Comparison of ENCODE assay signal across 21 cellular contexts in genomic region chr10:123663522-123663921, GRCh38. TPM values are rescaled to one million over a fixed set of nuclear protein-coding genes. Genes with fewer than 3 reads are reported as not detected.
A peak's percentile ranks its signal among the peaks of the same experiment; 100 is the strongest.
DNase-seq lines count a peak whose midpoint lies in the region; ATAC-seq, FAIRE-seq and TF ChIP-seq lines count a peak whose summit lies in the region.
"Had no signal": no experiment of that assay in that cellular context is flagged by ENCODE, and none has a peak within 500 bp of the region (broad histone marks: within the 10 kb centered on the region; RNA-seq: fewer than 3 reads in every experiment).

No MANE protein-coding gene starts in this region.

- peaks cover 2% of the 10 kb centered on the region for H3K4me1 Mint-ChIP-seq in endodermal cell
- no peaks in the 10 kb centered on the region for H3K4me1 Mint-ChIP-seq in type B pancreatic cell (ENCODE audit: unreplicated experiment)
- H3K4me1 Mint-ChIP-seq: CD14-positive monocyte had no signal

- H3K36me3 Mint-ChIP-seq in endodermal cell (ENCODE audit: low read depth) (no peaks in the 10 kb centered on the region), type B pancreatic cell (no peaks in the 10 kb centered on the region)
- H3K36me3 Mint-ChIP-seq: CD14-positive monocyte; CD8-positive, alpha-beta T cell had no signal

- H3K36me3 ChIP-seq in BE2C = no peaks in the 10 kb centered on the region
- H3K36me3 ChIP-seq in DOHH2 (ENCODE audit: control insufficient read depth, low read length) = no peaks in the 10 kb centered on the region
- no peaks in the 10 kb centered on the region for H3K36me3 ChIP-seq in HCT116 (ENCODE audit: control insufficient read depth in 1 of 2, insufficient read depth in 2 of 2, low read length in 2 of 2)
- no peaks in the 10 kb centered on the region for H3K36me3 ChIP-seq in endodermal cell (ENCODE audit: control insufficient read depth, insufficient read depth, low read length)
- H3K36me3 ChIP-seq in HepG2 (replicated peaks in 1 of 2; ENCODE audit: control insufficient read depth in 1 of 2, insufficient read depth in 2 of 2, low read length in 2 of 2) = no peaks in the 10 kb centered on the region

- H3K9ac ChIP-seq in HCT116 (ENCODE audit: low read length) = no peak overlapping the region
- no peak overlapping the region for H3K9ac ChIP-seq in endodermal cell (ENCODE audit: extremely low read depth, low read length, poor library complexity, severe bottlenecking)
- H3K9ac ChIP-seq in HepG2 (ENCODE audit: insufficient read depth, low read depth, low read length) = no peak overlapping the region

- CTCF ChIA-PET in HCT116 (lab: Charles Lee) (interaction anchor here (0.7 to 1.5 kb wide), 5 partner anchors 78 to 92 kb away, joined by 3 to 20 read pairs (median 4); no protein-coding TSS in a partner anchor), HepG2 (lab: Yijun Ruan, JAX; ENCODE audit: low intra/inter-chr PET ratio, low total read pairs) (no interaction called here)

- H3K9me3 ChIP-seq in BE2C (no peaks in the 10 kb centered on the region), DOHH2 (ENCODE audit: control insufficient read depth, insufficient read depth, low read length) (no peaks in the 10 kb centered on the region), HCT116 (ENCODE audit: control insufficient read depth in 1 of 2, insufficient read depth in 1 of 2, low read depth in 1 of 2, low read length in 2 of 2) (no peaks in the 10 kb centered on the region), endodermal cell (ENCODE audit: control insufficient read depth, low read length) (no peaks in the 10 kb centered on the region), HepG2 (ENCODE audit: low read length) (no peaks in the 10 kb centered on the region)
- H3K9me3 ChIP-seq: A549 had no signal

- H3K9me3 Mint-ChIP-seq in endodermal cell (peaks cover 3% of the 10 kb centered on the region), type B pancreatic cell (no peaks in the 10 kb centered on the region)

- TF ChIP-seq EP300 in HepG2 (IDR thresholded peaks at IDR 0.05; ENCODE audit: low read depth in 2 of 2, low read length in 2 of 2) = no peak
- no peak for TF ChIP-seq EP300 in HepG2 (CRISPR knock-in tag; IDR thresholded peaks at IDR 0.05; ENCODE audit: borderline replicate concordance)

- BruUV-seq in HCT116 (replicated peaks; lab: Mats Ljungman, UMichigan) (no TSS peak), HepG2 (replicated peaks; lab: Mats Ljungman, UMichigan) (no TSS peak)

- H3K4me3 ChIP-seq in BE2C (ENCODE audit: low read depth, low read length) (no peak overlapping the region), DOHH2 (ENCODE audit: low read length) (no peak overlapping the region), HCT116 (replicated peaks in 1 of 2; ENCODE audit: low read depth in 1 of 2, low read length in 2 of 2) (no peak overlapping the region), endodermal cell (ENCODE audit: low read length) (no peak overlapping the region), HepG2 (replicated peaks in 1 of 3; ENCODE audit: insufficient read depth in 1 of 3, low read depth in 2 of 3, low read length in 3 of 3) (no peak overlapping the region)
- H3K4me3 ChIP-seq: A549 had no signal

- intact Hi-C loops in HCT116 (cut with micrococcal nuclease) (loop anchor here (1.0 kb wide), 1 partner anchor 80 kb away; no protein-coding TSS in a partner anchor), HepG2 (cut with micrococcal nuclease; ENCODE audit: unreplicated experiment) (no loop called here)

- H2AFZ ChIP-seq in HCT116 (ENCODE audit: low read depth, low read length, poor library complexity, severe bottlenecking) (no peak overlapping the region), HepG2 (ENCODE audit: low read length) (no peak overlapping the region)

- no peaks in the 10 kb centered on the region for H3F3A ChIP-seq in DOHH2 (ENCODE audit: control insufficient read depth, insufficient read depth)

- H3K27me3 ChIP-seq in BE2C (peaks cover 40% of the 10 kb centered on the region), DOHH2 (ENCODE audit: control insufficient read depth, low read length) (no peaks in the 10 kb centered on the region), HCT116 (ENCODE audit: insufficient read depth, low read length) (peaks cover 34% of the 10 kb centered on the region; the same call in 1 of the 2 replicates), endodermal cell (ENCODE audit: control insufficient read depth, insufficient read depth, low read length, poor library complexity, severe bottlenecking) (peaks cover 58% of the 10 kb centered on the region), HepG2 (ENCODE audit: control insufficient read depth in 1 of 2, insufficient read depth in 2 of 2, low read length in 2 of 2) (peaks cover 1 to 7% of the 10 kb centered on the region in 2 experiments; a peak in 3 of 5 replicates)

- no peak overlapping the region for H3K4me2 ChIP-seq in DOHH2 (ENCODE audit: low read length)
- H3K4me2 ChIP-seq in HCT116 (ENCODE audit: low read length) = no peak overlapping the region
- no peak overlapping the region for H3K4me2 ChIP-seq in HepG2 (ENCODE audit: low read depth, low read length)
- H3K4me2 ChIP-seq: A549 had no signal

- H4K20me1 ChIP-seq in DOHH2 (ENCODE audit: control insufficient read depth, insufficient read depth, low read depth, low read length) (no peaks in the 10 kb centered on the region), HCT116 (ENCODE audit: insufficient read depth) (no peaks in the 10 kb centered on the region), HepG2 (ENCODE audit: insufficient read depth, low read length) (peaks cover 5% of the 10 kb centered on the region; the same call in 1 of the 2 replicates)

- H3K27ac ChIP-seq in DOHH2 (ENCODE audit: low read depth, low read length) (no peak overlapping the region), HCT116 (ENCODE audit: low read depth, low read length) (no peak overlapping the region), endodermal cell (ENCODE audit: low read depth, low read length) (no peak overlapping the region), HepG2 (ENCODE audit: extremely low read length, insufficient read depth, low read length) (no peak overlapping the region)
- H3K27ac ChIP-seq: A549, HL-60 had no signal

- TF ChIP-seq RAD21 in HCT116 (IDR thresholded peaks at IDR 0.05; ENCODE audit: low read depth) = peak; percentile 77
- no peak for TF ChIP-seq RAD21 in HepG2 (CRISPR knock-in tag; IDR thresholded peaks at IDR 0.05)

- DNase-seq in BE2C (no peak), HCT116 (ENCODE audit: low read depth, low spot score) (no peak), endodermal cell (no peak), HepG2 (ENCODE audit: low spot score) (no peak), type B pancreatic cell (ENCODE audit: extremely low spot score, unreplicated experiment) (no peak), HuH-7 (ENCODE audit: low spot score) (no peak)
- DNase-seq: CD8-positive, alpha-beta T cell; COR-L47; DMS53; IMR-90; KBM-7 had no signal

- RAD21 ChIA-PET in HCT116 (lab: Charles Lee; ENCODE audit: low non-redundant PET in 1 of 2, low total read pairs in 2 of 2, uncharacterized antibody in 2 of 2, unreplicated experiment in 2 of 2) = interaction anchor here in 1 of 2 experiments (1.0 kb wide), 1 partner anchor 89 kb away, joined by 3 read pairs; no protein-coding TSS in a partner anchor

- H3K27ac Mint-ChIP-seq in endodermal cell (no peak overlapping the region), type B pancreatic cell (no peak overlapping the region)
- H3K27ac Mint-ChIP-seq: CD14-positive monocyte; CD8-positive, alpha-beta T cell had no signal

- H3K27me3 Mint-ChIP-seq in endodermal cell (ENCODE audit: insufficient read depth) (peaks cover 61% of the 10 kb centered on the region), type B pancreatic cell (peaks cover 84% of the 10 kb centered on the region)

- TF ChIP-seq CTCF in BE2C (IDR thresholded peaks at IDR 0.05; ENCODE audit: low read depth, low read length) = 0 out of 2 replicates have a peak, but pooled peaks have one; percentile 4
- peak; percentile 25 for TF ChIP-seq CTCF in DOHH2 (IDR thresholded peaks at IDR 0.05; ENCODE audit: low read depth, low read length, poor library complexity, severe bottlenecking)
- peak in 2 of 3 experiments; percentile 54 to 65; a peak in 4 of 6 replicates for TF ChIP-seq CTCF in HCT116 (IDR thresholded peaks at IDR 0.05 in 2 of 3, conservative IDR thresholded peaks at IDR 0.05 in 1 of 3; ENCODE audit: borderline replicate concordance in 1 of 3, insufficient read depth in 1 of 3, low read depth in 2 of 3, low read length in 2 of 3)
- peak; percentile 75 for TF ChIP-seq CTCF in endodermal cell (conservative IDR thresholded peaks at IDR 0.05)
- TF ChIP-seq CTCF in HepG2 (CRISPR knock-in tag; IDR thresholded peaks at IDR 0.05) = no peak
- no peak for TF ChIP-seq CTCF in type B pancreatic cell (conservative IDR thresholded peaks at IDR 0.05)

- H3K79me2 ChIP-seq in DOHH2 (ENCODE audit: control insufficient read depth, low read length) = no peaks in the 10 kb centered on the region
- H3K79me2 ChIP-seq in HCT116 (ENCODE audit: insufficient read depth, low read length) = no peaks in the 10 kb centered on the region
- no peaks in the 10 kb centered on the region for H3K79me2 ChIP-seq in HepG2 (ENCODE audit: insufficient read depth, low read length)

- H3K4me1 ChIP-seq in BE2C (no peaks in the 10 kb centered on the region), DOHH2 (ENCODE audit: control insufficient read depth, low read length) (no peaks in the 10 kb centered on the region), HCT116 (ENCODE audit: control insufficient read depth in 1 of 2, insufficient read depth in 2 of 2, low read length in 2 of 2) (no peaks in the 10 kb centered on the region), endodermal cell (ENCODE audit: control insufficient read depth, insufficient read depth, low read length) (no peaks in the 10 kb centered on the region), HepG2 (ENCODE audit: insufficient read depth, low read length) (no peaks in the 10 kb centered on the region)
- H3K4me1 ChIP-seq: A549 had no signal

- ATAC-seq in HCT116 = peak; percentile 65; the same call in 1 of the 2 replicates
- ATAC-seq in HG03354 (IDR thresholded peaks at IDR 0.05; ENCODE audit: poor library complexity, severe bottlenecking, unreplicated experiment) = no peak
- no peak for ATAC-seq in HepG2
- ATAC-seq: A549; CD8-positive, alpha-beta T cell had no signal

- in situ Hi-C loops in HepG2 (cut with HindIII; ENCODE audit: extremely low pct_ligation_motif_present, low pct_unique_long_range_greater_than_20kb) = no loop called here

- H3K9me2 ChIP-seq in DOHH2 (replicated peaks; ENCODE audit: control insufficient read depth, low read length) = no peaks in the 10 kb centered on the region
- no peaks in the 10 kb centered on the region for H3K9me2 ChIP-seq in HCT116 (ENCODE audit: insufficient read depth)

- FAIRE-seq in HepG2 (lab: Jason Lieb, UNC) = no peak
- FAIRE-seq: A549, D721Med, GM12891 had no signal

- POLR2A ChIA-PET in HCT116 (lab: Charles Lee) (no interaction called here), HepG2 (lab: Yijun Ruan, JAX) (no interaction called here)

- 38 to 41% methylated on average over 3 of the region's 3 CpGs for WGBS in endodermal cell (ENCODE audit: insufficient coverage in 1 of 2, insufficient read length in 1 of 2), 2 experiments
- 4% methylated on average over 2 of the region's 3 CpGs for WGBS in HepG2 (ENCODE audit: low lambda C conversion rate)

- TF ChIP-seq POLR2A in HCT116 (IDR thresholded peaks at IDR 0.05; ENCODE audit: borderline replicate concordance, extremely low read depth, insufficient read depth, insufficient read length) (no peak), HepG2 (IDR thresholded peaks at IDR 0.05; ENCODE audit: insufficient read depth in 1 of 2, low read depth in 2 of 2, low read length in 2 of 2) (no peak)

- no peak overlapping the region for H3K4me3 Mint-ChIP-seq in endodermal cell
- H3K4me3 Mint-ChIP-seq in type B pancreatic cell = no peak overlapping the region
- H3K4me3 Mint-ChIP-seq: CD14-positive monocyte; CD8-positive, alpha-beta T cell had no signal

RNA-seq across cellular contexts. Expression of gene GPR26, which starts 2.6 kb away (rescaled TPM):
- not detected for polyA plus RNA-seq in BE2C (2012; ENCODE audit: insufficient read depth, insufficient read length, low read depth)
- total RNA-seq in HCT116 (2021; ENCODE audit: unreplicated experiment) = not detected
- not detected in 2 replicates for polyA plus RNA-seq in HCT116 (2012)
- not detected for total RNA-seq in endodermal cell
- polyA plus RNA-seq in endodermal cell (2013, experiment 1 of 2) = not detected
- not detected for polyA plus RNA-seq in endodermal cell (2013, experiment 2 of 2)
- total RNA-seq in HepG2 (2016; rRNA removed; fragmentation: Illumina TruSeq; extraction: Trizol) = not detected in 2 replicates
- total RNA-seq in HepG2 (2016; cell fraction: cytosol; rRNA removed; fragmentation: Illumina TruSeq; extraction: Trizol; ENCODE audit: low read depth) = not detected in 2 replicates
- not detected in 2 replicates for total RNA-seq in HepG2 (2016; cell fraction: insoluble cytoplasmic fraction; rRNA removed; fragmentation: Illumina TruSeq; extraction: Trizol)
- total RNA-seq in HepG2 (2016; cell fraction: membrane; rRNA removed; fragmentation: Illumina TruSeq; extraction: Trizol) = not detected in 2 replicates
- not detected in 2 replicates for total RNA-seq in HepG2 (2016; cell fraction: nucleus; rRNA removed; fragmentation: Illumina TruSeq; extraction: Trizol)
- not detected in 2 replicates for polyA plus RNA-seq in HepG2 (2011; rRNA removed)
- not detected in 2 replicates for polyA plus RNA-seq in HepG2 (2011; cell fraction: cytosol; rRNA removed)
- polyA plus RNA-seq in HepG2 (2011; cell fraction: nucleus; rRNA removed) = not detected in 2 replicates
- polyA plus RNA-seq in HepG2 (2012) = not detected in 2 replicates
- not detected in 2 replicates for polyA plus RNA-seq in HepG2 (2016; cell fraction: cytosol; fragmentation: Illumina TruSeq; extraction: Trizol; ENCODE audit: low read depth)
- not detected in 2 replicates for polyA plus RNA-seq in HepG2 (2016; cell fraction: insoluble cytoplasmic fraction; fragmentation: Illumina TruSeq; extraction: Trizol; ENCODE audit: low read depth)
- not detected in 2 replicates for polyA plus RNA-seq in HepG2 (2016; cell fraction: membrane; fragmentation: Illumina TruSeq; extraction: Trizol; ENCODE audit: low read depth)
- not detected in 2 replicates for polyA plus RNA-seq in HepG2 (2016; cell fraction: nucleus; fragmentation: Illumina TruSeq; extraction: Trizol; ENCODE audit: insufficient read depth, low read depth)
- polyA minus RNA-seq in HepG2 (2011; rRNA and poly(A)+ RNA removed; ENCODE audit: low replicate concordance) = not detected in 2 replicates
- not detected in 2 replicates for polyA minus RNA-seq in HepG2 (2011; cell fraction: cytosol; rRNA and poly(A)+ RNA removed)
- polyA minus RNA-seq in HepG2 (2011; cell fraction: nucleus; rRNA and poly(A)+ RNA removed) = not detected in 2 replicates
- 0.14 and 1.8 TPM in 2 replicates for total RNA-seq in type B pancreatic cell (ENCODE audit: low replicate concordance)
- total RNA-seq: CD8-positive, alpha-beta T cell; H4; IMR-90; LHCN-M2 had no signal
- polyA plus RNA-seq: A549, AG04450, CD14-positive monocyte, IMR-90 had no signal

Comparison
In these comparisons a context has a peak if more than half of its experiments do, and no peak if none do; other contexts are left out.
1. CTCF ChIP-seq: peak in BE2C (single experiment), DOHH2 (single experiment), HCT116 (2 of 3) and endodermal cell (single experiment); none in HepG2 (single experiment) and type B pancreatic cell (single experiment).